In genomic region chr19:4327877-4328242, GRCh38 we compare ENCODE assay signal across 8 cellular contexts. TPM values are rescaled to one million over a fixed set of nuclear protein-coding genes. Genes with fewer than 3 reads are reported as not detected.
DNase-seq lines count a peak whose midpoint lies in the region; ATAC-seq and TF ChIP-seq lines count a peak whose summit lies in the region.

No MANE protein-coding gene starts in this region.

- peak overlapping the region; percentile 48 for H3K9ac ChIP-seq in mesendoderm (ENCODE audit: low read length)

- H3K36me3 ChIP-seq in cardiac muscle cell (no peaks in the 10 kb centered on the region), mesendoderm (ENCODE audit: control insufficient read depth, insufficient read depth, low read length) (no peaks in the 10 kb centered on the region), vagina (no peaks in the 10 kb centered on the region)

- no peak overlapping the region for H4K5ac ChIP-seq in mesendoderm (ENCODE audit: low read length)

- H3K4me1 ChIP-seq in cardiac muscle cell (ENCODE audit: low read depth) = no peaks in the 10 kb centered on the region
- H3K4me1 ChIP-seq in mesendoderm (ENCODE audit: control insufficient read depth, low read depth, low read length) = no peaks in the 10 kb centered on the region
- H3K4me1 ChIP-seq in vagina = peaks cover 22% of the 10 kb centered on the region

- no peak for TF ChIP-seq CTCF in cardiac muscle cell (IDR thresholded peaks at IDR 0.05; ENCODE audit: low read depth, low read length)
- no peak for TF ChIP-seq CTCF in astrocyte of the cerebellum (IDR thresholded peaks at IDR 0.05; ENCODE audit: low read depth, low read length, missing control alignments)
- no peak for TF ChIP-seq CTCF in vagina (IDR thresholded peaks at IDR 0.05)

- intact Hi-C loops in Right ventricle myocardium inferior (cut with DNase I) (loop anchor here (1.0 kb wide), 2 partner anchors 15 to 74 kb away; partner anchors contain the start of genes CHAF1A and MPND), vagina (cut with DNase I) (no loop called here)

- no peak overlapping the region for H3K4ac ChIP-seq in mesendoderm (ENCODE audit: low read depth, low read length)

- H2AK5ac ChIP-seq in mesendoderm (ENCODE audit: low read length) = no peak overlapping the region

- H3K9me3 ChIP-seq in cardiac muscle cell (ENCODE audit: low read depth) (no peaks in the 10 kb centered on the region), vagina (no peaks in the 10 kb centered on the region)

- no peak for ATAC-seq in Right ventricle myocardium inferior

- no peak overlapping the region for H3K23ac ChIP-seq in mesendoderm (ENCODE audit: low read length)

- peak overlapping the region; percentile 22 for H3K56ac ChIP-seq in mesendoderm (ENCODE audit: low read length)

- H3K4me3 ChIP-seq in cardiac muscle cell (peak overlapping the region; percentile 29), astrocyte of the cerebellum (ENCODE audit: low read depth, low read length) (peak overlapping the region; percentile 35), mesendoderm (ENCODE audit: low read length) (peak overlapping the region; percentile 3), vagina (peak overlapping the region; percentile 52 to 53)

- H3K27me3 ChIP-seq in cardiac muscle cell = no peaks in the 10 kb centered on the region
- H3K27me3 ChIP-seq in mesendoderm (ENCODE audit: insufficient read depth, low read length, poor library complexity) = no peaks in the 10 kb centered on the region
- H3K27me3 ChIP-seq in vagina = no peaks in the 10 kb centered on the region

- no peak overlapping the region for H3K18ac ChIP-seq in mesendoderm (ENCODE audit: low read length)

- TF ChIP-seq POLR2A in vagina (IDR thresholded peaks at IDR 0.05) = no peak

- WGBS in mesendoderm (ENCODE audit: extremely low coverage, insufficient coverage, low lambda C conversion rate) = no CpG with 5 or more reads among the region's 13 CpGs

- no peak overlapping the region for H2BK5ac ChIP-seq in mesendoderm (ENCODE audit: low read length)

- DNase-seq in cardiac muscle cell (ENCODE audit: low read depth in 1 of 2, low spot score in 1 of 2) (no peak), Right ventricle myocardium inferior (ENCODE audit: missing footprints) (no peak), astrocyte of the cerebellum (ENCODE audit: low read depth) (no peak), mesendoderm (no peak), vagina (ENCODE audit: extremely low spot score in 2 of 2) (no peak), dedifferentiated amniotic fluid mesenchymal stem cell (ENCODE audit: extremely low spot score) (no peak)
- no peak for DNase-seq in activated CD4-positive, alpha-beta T cell treated with anti-CD3 and anti-CD28 coated beads, Interleukin-2, amount 50 U/mL, for 1 hour
- no peak for DNase-seq in activated CD8-positive, alpha-beta memory T cell treated with anti-CD3 and anti-CD28 coated beads, Interleukin-2, amount 50 U/mL, for 48 hours

- peak overlapping the region; percentile 72 for H3K27ac ChIP-seq in cardiac muscle cell
- no peak overlapping the region for H3K27ac ChIP-seq in mesendoderm (ENCODE audit: low read depth, low read length)
- H3K27ac ChIP-seq in vagina = peak overlapping the region; percentile 39

- H2BK15ac ChIP-seq in mesendoderm (replicated peaks; ENCODE audit: low read depth) = no peak overlapping the region

- no peaks in the 10 kb centered on the region for H3K79me1 ChIP-seq in mesendoderm (ENCODE audit: low read length)

- no peak overlapping the region for H2BK120ac ChIP-seq in mesendoderm (ENCODE audit: low read depth, low read length)

- peak overlapping the region; percentile 48 for H3K4me2 ChIP-seq in mesendoderm (ENCODE audit: low read length)

- in situ Hi-C loops in astrocyte of the cerebellum (cut with HindIII; ENCODE audit: low sequenced_read_pairs) = no loop called here

- H4K8ac ChIP-seq in mesendoderm (ENCODE audit: low read depth, low read length) = no peak overlapping the region

- no peaks in the 10 kb centered on the region for H3K79me2 ChIP-seq in mesendoderm (ENCODE audit: control insufficient read depth, insufficient read depth, low read length)

RNA-seq across cellular contexts. Expression of gene STAP2, which starts 10.8 kb away (rescaled TPM):
- 12.3 and 18.0 TPM in 2 replicates for total RNA-seq in cardiac muscle cell
- 18.7 and 20.3 TPM in 2 replicates for polyA plus RNA-seq in cardiac muscle cell
- total RNA-seq in Right ventricle myocardium inferior = 4.3 TPM
- polyA plus RNA-seq in mesendoderm (2013, experiment 1 of 2) = 29.0 TPM
- polyA plus RNA-seq in mesendoderm (2013, experiment 2 of 2) = 28.2 TPM
- total RNA-seq in vagina = 29.2 TPM

RNA-seq across cellular contexts. Expression of gene MPND, which starts 15.5 kb away (rescaled TPM):
- total RNA-seq in cardiac muscle cell (14.4 and 19.8 TPM in 2 replicates), Right ventricle myocardium inferior (21.0 TPM), vagina (10.1 TPM)
- polyA plus RNA-seq in cardiac muscle cell = 19.2 and 24.3 TPM in 2 replicates
- 10.3 TPM for polyA plus RNA-seq in mesendoderm (2013, experiment 1 of 2)
- polyA plus RNA-seq in mesendoderm (2013, experiment 2 of 2) = 10.5 TPM

RNA-seq across cellular contexts. Expression of gene FSD1, which starts 23.5 kb away (rescaled TPM):
- 16.3 and 24.7 TPM in 2 replicates for total RNA-seq in cardiac muscle cell
- 18.5 and 23.2 TPM in 2 replicates for polyA plus RNA-seq in cardiac muscle cell
- not detected for total RNA-seq in Right ventricle myocardium inferior
- polyA plus RNA-seq in mesendoderm (2013, experiment 1 of 2) = 18.6 TPM
- 18.3 TPM for polyA plus RNA-seq in mesendoderm (2013, experiment 2 of 2)
- total RNA-seq in vagina = 1.7 TPM

RNA-seq across cellular contexts. Expression of gene TMIGD2, which starts 25.7 kb away (rescaled TPM):
- total RNA-seq in cardiac muscle cell (0.92 and 2.5 TPM in 2 replicates), Right ventricle myocardium inferior (not detected), vagina (not detected)
- polyA plus RNA-seq in cardiac muscle cell = 0.84 and 2.9 TPM in 2 replicates
- 0.18 TPM for polyA plus RNA-seq in mesendoderm (2013, experiment 1 of 2)
- 0.25 TPM for polyA plus RNA-seq in mesendoderm (2013, experiment 2 of 2)

RNA-seq across cellular contexts. Expression of gene SHD, which starts 48.8 kb away (rescaled TPM):
- 78.4 and 144 TPM in 2 replicates for total RNA-seq in cardiac muscle cell
- 93.2 and 129 TPM in 2 replicates for polyA plus RNA-seq in cardiac muscle cell
- total RNA-seq in Right ventricle myocardium inferior = not detected
- 0.42 TPM for polyA plus RNA-seq in mesendoderm (2013, experiment 1 of 2)
- polyA plus RNA-seq in mesendoderm (2013, experiment 2 of 2) = 0.76 TPM
- not detected for total RNA-seq in vagina
